In the genomic region with DNA sequence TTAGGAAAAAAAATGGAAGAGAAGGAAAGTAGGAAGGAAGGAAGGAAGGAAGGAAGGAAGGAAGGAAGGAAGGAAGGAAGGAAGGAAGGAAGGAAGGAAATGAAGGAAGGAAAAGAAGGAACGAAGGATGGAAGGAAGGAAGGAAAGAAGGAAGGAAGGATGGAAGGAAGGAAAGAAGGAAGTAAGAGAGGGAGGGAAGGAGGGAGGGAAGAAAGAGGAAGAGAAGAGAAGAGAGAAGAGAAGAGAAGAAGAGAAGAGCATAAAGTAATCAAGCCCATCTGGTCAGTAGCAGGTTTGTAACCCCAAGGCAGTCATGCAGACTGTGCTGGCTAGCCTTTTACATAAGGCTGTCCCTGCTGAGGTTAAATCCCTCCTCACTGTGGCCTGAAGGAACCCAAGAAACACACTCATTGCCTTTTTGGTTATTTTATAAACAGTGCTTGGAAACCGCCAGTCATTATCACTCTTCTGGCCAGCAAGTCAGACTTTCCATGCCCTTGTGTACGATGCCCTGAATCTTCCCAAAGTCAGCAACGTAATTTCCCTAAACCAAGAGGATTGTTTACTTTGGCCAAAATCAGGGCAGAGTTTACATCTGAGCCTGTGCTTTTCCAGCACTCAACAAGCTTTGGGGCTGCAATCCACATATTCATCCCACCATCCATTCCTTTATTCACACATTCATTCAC, we compare ENCODE assay signal across 25 cellular contexts.
"Had no signal": no experiment of that assay in that cellular context is flagged by ENCODE, and none has a peak within 500 bp of the region (broad histone marks: within the 10 kb centered on the region; RNA-seq: fewer than 3 reads in every experiment).

No MANE protein-coding gene starts in this region.

- DNase-seq: activated B cell treated with CpG ODN at 0.5 μM for 24 hours; activated effector memory CD4-positive, alpha-beta T cell treated with Interleukin-2 at 50 U/mL for 16 hours; activated naive CD4-positive, alpha-beta T cell treated with anti-CD3 and anti-CD28 coated beads for 36 hours; activated naive CD8-positive, alpha-beta T cell treated with anti-CD3 and anti-CD28 coated beads, Interleukin-2, amount 10 ng/mL, durations not matched to agents 7 days and 5 days; activated T-cell treated with anti-CD3 and anti-CD28 coated beads for 4 hours; brain microvascular endothelial cell; effector memory CD8-positive, alpha-beta T cell; erythroblast; foreskin keratinocyte; heart left ventricle; hypothalamus; immature natural killer cell; lower lobe of right lung; mesendoderm; sigmoid colon; small intestine; stimulated activated CD4-positive, alpha-beta T cell treated with anti-CD3 and anti-CD28 coated beads, Interleukin-4, amount 100 ng/mL, for 24 hours; stimulated activated naive CD8-positive, alpha-beta T cell treated with anti-CD3 and anti-CD28 coated beads, Interleukin-15, amount 100 ng/mL, for 72 hours; T-helper 1 cell; tibial artery had no signal

- ATAC-seq: effector memory CD8-positive, alpha-beta T cell; foreskin keratinocyte; lower lobe of right lung; natural killer cell treated with Interleukin-12 subunit alpha and Interleukin-12 subunit beta and Interleukin-15 and Interleukin-18, amount 100 ng/mL, for 72 hours; stimulated activated effector memory CD8-positive, alpha-beta T cell treated with anti-CD3 and anti-CD28 coated beads, Interleukin-12 subunit alpha, Interleukin-12 subunit beta, amount 100 ng/mL, for 72 hours; stimulated activated naive CD8-positive, alpha-beta T cell treated with anti-CD3 and anti-CD28 coated beads, Interleukin-15, amount 100 ng/mL, for 72 hours had no signal

- H3K4me1 ChIP-seq: ascending aorta, foreskin keratinocyte, lower lobe of right lung had no signal

- H3K4me1 Mint-ChIP-seq: activated B cell treated with CpG ODN at 0.5 μM for 24 hours; activated naive CD8-positive, alpha-beta T cell treated with anti-CD3 and anti-CD28 coated beads, Interleukin-2, amount 10 ng/mL, durations not matched to agents 7 days and 5 days; stimulated activated effector memory CD8-positive, alpha-beta T cell treated with anti-CD3 and anti-CD28 coated beads, Interleukin-12 subunit alpha, Interleukin-12 subunit beta, amount 100 ng/mL, for 72 hours; stimulated activated naive CD8-positive, alpha-beta T cell treated with anti-CD3 and anti-CD28 coated beads, Interleukin-15, amount 100 ng/mL, for 72 hours had no signal

- H3K27me3 ChIP-seq: ascending aorta, brain microvascular endothelial cell, foreskin keratinocyte, heart left ventricle, sigmoid colon, tibial artery had no signal

- H3K9me3 ChIP-seq: ascending aorta, heart left ventricle, lower lobe of right lung, sigmoid colon, tibial artery had no signal

- H3K27me3 Mint-ChIP-seq: activated B cell treated with CpG ODN at 0.5 μM for 24 hours; activated naive CD8-positive, alpha-beta T cell treated with anti-CD3 and anti-CD28 coated beads, Interleukin-2, amount 10 ng/mL, durations not matched to agents 7 days and 5 days; stimulated activated naive CD8-positive, alpha-beta T cell treated with anti-CD3 and anti-CD28 coated beads, Interleukin-15, amount 100 ng/mL, for 72 hours had no signal

- H3K4me3 Mint-ChIP-seq: activated B cell treated with CpG ODN at 0.5 μM for 24 hours; activated naive CD4-positive, alpha-beta T cell treated with anti-CD3 and anti-CD28 coated beads for 36 hours; activated naive CD8-positive, alpha-beta T cell treated with anti-CD3 and anti-CD28 coated beads, Interleukin-2, amount 10 ng/mL, durations not matched to agents 7 days and 5 days; effector memory CD8-positive, alpha-beta T cell; immature natural killer cell; natural killer cell treated with Interleukin-12 subunit alpha and Interleukin-12 subunit beta and Interleukin-15 and Interleukin-18, amount 100 ng/mL, for 72 hours; stimulated activated effector memory CD8-positive, alpha-beta T cell treated with anti-CD3 and anti-CD28 coated beads, Interleukin-12 subunit alpha, Interleukin-12 subunit beta, amount 100 ng/mL, for 72 hours; stimulated activated naive CD8-positive, alpha-beta T cell treated with anti-CD3 and anti-CD28 coated beads, Interleukin-15, amount 100 ng/mL, for 72 hours; T-helper 2 cell treated with Interferon-gamma antibody and Interleukin-4, amounts not matched to agents 5 μg/mL and 100 μg/mL, for 36 hours had no signal

- H3K36me3 Mint-ChIP-seq: activated naive CD8-positive, alpha-beta T cell treated with anti-CD3 and anti-CD28 coated beads, Interleukin-2, amount 10 ng/mL, durations not matched to agents 7 days and 5 days; immature natural killer cell; natural killer cell treated with Interleukin-12 subunit alpha and Interleukin-12 subunit beta and Interleukin-15 and Interleukin-18, amount 100 ng/mL, for 72 hours; stimulated activated effector memory CD8-positive, alpha-beta T cell treated with anti-CD3 and anti-CD28 coated beads, Interleukin-12 subunit alpha, Interleukin-12 subunit beta, amount 100 ng/mL, for 72 hours had no signal

- H3K27ac Mint-ChIP-seq: activated B cell treated with CpG ODN at 0.5 μM for 24 hours; activated naive CD4-positive, alpha-beta T cell treated with anti-CD3 and anti-CD28 coated beads for 36 hours; activated naive CD8-positive, alpha-beta T cell treated with anti-CD3 and anti-CD28 coated beads, Interleukin-2, amount 10 ng/mL, durations not matched to agents 7 days and 5 days; effector memory CD8-positive, alpha-beta T cell; immature natural killer cell; natural killer cell treated with Interleukin-12 subunit alpha and Interleukin-12 subunit beta and Interleukin-15 and Interleukin-18, amount 100 ng/mL, for 72 hours; stimulated activated effector memory CD8-positive, alpha-beta T cell treated with anti-CD3 and anti-CD28 coated beads, Interleukin-12 subunit alpha, Interleukin-12 subunit beta, amount 100 ng/mL, for 72 hours; stimulated activated naive CD8-positive, alpha-beta T cell treated with anti-CD3 and anti-CD28 coated beads, Interleukin-15, amount 100 ng/mL, for 72 hours; T-helper 2 cell treated with Interferon-gamma antibody and Interleukin-4, amounts not matched to agents 5 μg/mL and 100 μg/mL, for 36 hours had no signal

- H3K36me3 ChIP-seq: ascending aorta, brain microvascular endothelial cell, heart left ventricle, lower lobe of right lung, sigmoid colon, tibial artery had no signal

- FAIRE-seq: small intestine had no signal

- H3K27ac ChIP-seq: ascending aorta, brain microvascular endothelial cell, coronary artery, foreskin keratinocyte, heart left ventricle, lower lobe of right lung, sigmoid colon, tibial artery had no signal

- H3K4me3 ChIP-seq: ascending aorta, coronary artery, heart left ventricle, lower lobe of right lung, sigmoid colon, tibial artery had no signal

- H3K9me3 Mint-ChIP-seq: activated B cell treated with CpG ODN at 0.5 μM for 24 hours; activated naive CD4-positive, alpha-beta T cell treated with anti-CD3 and anti-CD28 coated beads for 36 hours; activated naive CD8-positive, alpha-beta T cell treated with anti-CD3 and anti-CD28 coated beads, Interleukin-2, amount 10 ng/mL, durations not matched to agents 7 days and 5 days; effector memory CD8-positive, alpha-beta T cell; immature natural killer cell; natural killer cell treated with Interleukin-12 subunit alpha and Interleukin-12 subunit beta and Interleukin-15 and Interleukin-18, amount 100 ng/mL, for 72 hours; stimulated activated effector memory CD8-positive, alpha-beta T cell treated with anti-CD3 and anti-CD28 coated beads, Interleukin-12 subunit alpha, Interleukin-12 subunit beta, amount 100 ng/mL, for 72 hours; T-helper 2 cell treated with Interferon-gamma antibody and Interleukin-4, amounts not matched to agents 5 μg/mL and 100 μg/mL, for 36 hours had no signal
